In genomic region chr11:11992257-11992690, GRCh38 we compare ENCODE assay signal across 14 cellular contexts. TPM values are rescaled to one million over a fixed set of nuclear protein-coding genes. Genes with fewer than 3 reads are reported as not detected.
DNase-seq lines count a peak whose midpoint lies in the region; ATAC-seq, FAIRE-seq and TF ChIP-seq lines count a peak whose summit lies in the region.
"Had no signal": no experiment of that assay in that cellular context is flagged by ENCODE, and none has a peak within 500 bp of the region (broad histone marks: within the 10 kb centered on the region; RNA-seq: fewer than 3 reads in every experiment).

No MANE protein-coding gene starts in this region.

- H3K36me3 ChIP-seq in IMR-90 (ENCODE audit: control insufficient read depth, insufficient read depth, low read length) (peaks cover 37% of the 10 kb centered on the region), hepatocyte (replicated peaks; ENCODE audit: insufficient read depth, low read depth) (no peaks in the 10 kb centered on the region), small intestine (ENCODE audit: control insufficient read depth in 2 of 2, insufficient read depth in 2 of 2, low read length in 2 of 2) (no peaks in the 10 kb centered on the region)
- H3K36me3 ChIP-seq: sigmoid colon had no signal

- no peak overlapping the region for H2AK5ac ChIP-seq in IMR-90 (ENCODE audit: low read depth, low read length)

- TF ChIP-seq RAD21 in IMR-90 (IDR thresholded peaks at IDR 0.05; ENCODE audit: low read length) = no peak

- dilution Hi-C loops in IMR-90 (cut with HindIII; ENCODE audit: low sequenced_read_pairs, unreplicated experiment) = no loop called here

- TF ChIP-seq POLR2A in IMR-90 (IDR thresholded peaks at IDR 0.05; ENCODE audit: low read depth, low read length) = no peak

- peak overlapping the region; percentile 27; the same call in 1 of the 2 replicates for H3K4me2 ChIP-seq in IMR-90 (ENCODE audit: low read depth, low read length)
- H3K4me2 ChIP-seq in hepatocyte = peak overlapping the region; percentile 40

- H3K56ac ChIP-seq in IMR-90 (ENCODE audit: extremely low read depth, insufficient read depth, low read length) = no peak overlapping the region

- CTCF ChIA-PET in IMR-90 (lab: Yijun Ruan, JAX) = no interaction called here

- H3K9ac ChIP-seq in IMR-90 (ENCODE audit: low read depth, low read length) = no peak overlapping the region

- no peak for TF ChIP-seq CTCF in IMR-90 (conservative IDR thresholded peaks at IDR 0.05; ENCODE audit: low read depth, low read length)
- no peak for TF ChIP-seq CTCF in hepatocyte (IDR thresholded peaks at IDR 0.05; ENCODE audit: poor library complexity)

- no peak overlapping the region for H3K4ac ChIP-seq in IMR-90 (ENCODE audit: low read depth, low read length)

- no peak overlapping the region for H2BK20ac ChIP-seq in IMR-90 (ENCODE audit: low read depth, low read length)

- no peak overlapping the region for H3K14ac ChIP-seq in IMR-90 (replicated peaks; ENCODE audit: low read depth, low read length)

- DNase-seq in IMR-90 = no peak
- DNase-seq in astrocyte of the hippocampus (ENCODE audit: low read depth, low spot score) = peak; percentile 79
- DNase-seq in hepatocyte (ENCODE audit: low spot score) = peak; percentile 75
- peak; percentile 33 for DNase-seq in small intestine
- DNase-seq: activated CD8-positive, alpha-beta memory T cell treated with anti-CD3 and anti-CD28 coated beads, Interleukin-2, amount 50 U/mL, for 48 hours; amniotic stem cell; hippocampal formation; NCI-H345; sigmoid colon; tibial artery had no signal

- H2AFZ ChIP-seq in IMR-90 (replicated peaks; ENCODE audit: low read length, poor library complexity) (no peak overlapping the region), hepatocyte (no peak overlapping the region)

- H4K5ac ChIP-seq in IMR-90 (ENCODE audit: low read depth, low read length) = no peak overlapping the region

- no peak overlapping the region for H2AK9ac ChIP-seq in IMR-90 (replicated peaks; ENCODE audit: low read depth, low read length, poor library complexity)

- H3K4me1 ChIP-seq in IMR-90 (ENCODE audit: control insufficient read depth, insufficient read depth, low read length) (peaks cover 29% of the 10 kb centered on the region), hepatocyte (ENCODE audit: insufficient read depth) (peaks cover 41% of the 10 kb centered on the region), small intestine (ENCODE audit: control insufficient read depth in 2 of 2, insufficient read depth in 1 of 2, low read depth in 1 of 2, low read length in 1 of 2) (no peaks in the 10 kb centered on the region)

- intact Hi-C loops in IMR-90 (cut with micrococcal nuclease) = loop anchor here (5.0 kb wide), 1 partner anchor 290 kb away; no protein-coding TSS in a partner anchor

- no TSS peak for BruUV-seq in IMR-90 (replicated peaks; lab: Mats Ljungman, UMichigan)

- no peak overlapping the region for H3K23ac ChIP-seq in IMR-90 (ENCODE audit: low read depth, low read length)

- H3K79me2 ChIP-seq in hepatocyte = no peaks in the 10 kb centered on the region

- H3K18ac ChIP-seq in IMR-90 (ENCODE audit: low read depth, low read length) = no peak overlapping the region

- peaks cover 34% of the 10 kb centered on the region for H3K9me1 ChIP-seq in IMR-90 (ENCODE audit: insufficient read depth, low read length)

- H4K20me1 ChIP-seq in IMR-90 (ENCODE audit: insufficient read depth, low read length) (peaks cover 21% of the 10 kb centered on the region), hepatocyte (ENCODE audit: insufficient read depth, poor library complexity, severe bottlenecking) (no peaks in the 10 kb centered on the region)

- H3K9me3 ChIP-seq in IMR-90 (ENCODE audit: control insufficient read depth, insufficient read depth, low read length) = no peaks in the 10 kb centered on the region
- H3K9me3 ChIP-seq in hepatocyte (ENCODE audit: low read depth) = no peaks in the 10 kb centered on the region
- H3K9me3 ChIP-seq in small intestine (ENCODE audit: control insufficient read depth, low read depth) = no peaks in the 10 kb centered on the region
- H3K9me3 ChIP-seq: sigmoid colon, tibial artery had no signal

- H3K4me3 ChIP-seq in IMR-90 (ENCODE audit: insufficient read depth, low read depth, low read length) (no peak overlapping the region), hepatocyte (no peak overlapping the region), small intestine (ENCODE audit: low read depth in 1 of 2, low read length in 2 of 2) (no peak overlapping the region)
- H3K4me3 ChIP-seq: sigmoid colon, tibial artery had no signal

- H3K27ac ChIP-seq in IMR-90 (ENCODE audit: insufficient read depth, low read length) = no peak overlapping the region; the same call in 1 of the 2 replicates
- peak overlapping the region; percentile 38 for H3K27ac ChIP-seq in hepatocyte
- H3K27ac ChIP-seq in small intestine (ENCODE audit: low read depth in 1 of 2, low read length in 1 of 2) = no peak overlapping the region
- H3K27ac ChIP-seq: tibial artery had no signal

- in situ Hi-C loops in IMR-90 (cut with MboI; ENCODE audit: low sequenced_read_pairs) = no loop called here

- no peak overlapping the region for H2BK120ac ChIP-seq in IMR-90 (ENCODE audit: low read depth, low read length)

- H2BK15ac ChIP-seq in IMR-90 (ENCODE audit: low read depth, low read length) = no peak overlapping the region

- no peak overlapping the region for H4K8ac ChIP-seq in IMR-90 (ENCODE audit: low read depth in 2 of 2, low read length in 2 of 2)

- no peaks in the 10 kb centered on the region for H3K9me2 ChIP-seq in hepatocyte (replicated peaks; ENCODE audit: insufficient read depth)

- peaks cover 38 to 87% of the 10 kb centered on the region in 2 experiments for H3K79me1 ChIP-seq in IMR-90 (ENCODE audit: low read depth in 1 of 2, low read length in 2 of 2)

- ATAC-seq in IMR-90 (ENCODE audit: low read depth) (no peak), HG03439 (IDR thresholded peaks at IDR 0.05; ENCODE audit: unreplicated experiment) (no peak), HG02571 (IDR thresholded peaks at IDR 0.05; ENCODE audit: unreplicated experiment) (no peak), GM18907 (IDR thresholded peaks at IDR 0.05; ENCODE audit: unreplicated experiment) (no peak)
- no peak for ATAC-seq in activated CD4-positive, CD25-positive, alpha-beta regulatory T cell treated with anti-CD3 and anti-CD28 coated beads, Interleukin-2, amount 50 U/mL, for 24 hours

- no peak overlapping the region for H4K91ac ChIP-seq in IMR-90 (ENCODE audit: insufficient read depth, low read depth, low read length)

- no peak overlapping the region for H2BK5ac ChIP-seq in IMR-90 (ENCODE audit: low read depth, low read length, poor library complexity, severe bottlenecking)

- FAIRE-seq in small intestine (lab: Jason Lieb, UNC) = no peak

- WGBS in IMR-90 (ENCODE audit: extremely low coverage in 2 of 2, insufficient read length in 1 of 2), 2 experiments = 83% methylated on average over 1 of the region's 3 CpGs; no CpG with 5 or more reads in 1 of the 2 experiments
- 25% methylated on average over 3 of the region's 3 CpGs for WGBS in hepatocyte (ENCODE audit: low lambda C conversion rate, missing lambda C conversion rate)
- WGBS in small intestine, 3 donors = 51 to 75% (median 56%) methylated on average over 3 of the region's 3 CpGs

- H3K27me3 ChIP-seq in IMR-90 (ENCODE audit: control insufficient read depth, insufficient read depth, low read length) (no peaks in the 10 kb centered on the region), hepatocyte (no peaks in the 10 kb centered on the region), small intestine (ENCODE audit: control insufficient read depth in 2 of 2, insufficient read depth in 2 of 2, low read length in 2 of 2) (no peaks in the 10 kb centered on the region)
- H3K27me3 ChIP-seq: sigmoid colon, tibial artery had no signal

- POLR2A ChIA-PET in IMR-90 (lab: Charles Lee; ENCODE audit: unreplicated experiment) = no interaction called here

TF ChIP-seq in IMR-90, 13 proteins besides CTCF, POLR2A, EP300 and RAD21:
- no peak for TF ChIP-seq MAFK (IDR thresholded peaks at IDR 0.05; ENCODE audit: low read depth, low read length)
- TF ChIP-seq NFE2L2 (IDR thresholded peaks at IDR 0.05; ENCODE audit: low read depth, low read length) = no peak
- TF ChIP-seq SMC3 (IDR thresholded peaks at IDR 0.05; ENCODE audit: low read depth, low read length) = no peak
- peak; percentile 13 for TF ChIP-seq RCOR1 (IDR thresholded peaks at IDR 0.05; ENCODE audit: insufficient replicate concordance, low read length)
- TF ChIP-seq USF2 (IDR thresholded peaks at IDR 0.05; ENCODE audit: low read depth, low read length) = no peak
- no peak for TF ChIP-seq MAZ (IDR thresholded peaks at IDR 0.05; ENCODE audit: borderline replicate concordance, low read depth, low read length)

RNA-seq across cellular contexts. Expression of gene DKK3, which starts 16.2 kb away (rescaled TPM):
- total RNA-seq in IMR-90 (2012; rRNA removed) (348 and 453 TPM in 2 replicates), hepatocyte (66.6 and 71.3 TPM in 2 replicates)
- polyA plus RNA-seq in IMR-90 (2012; rRNA removed) (838 and 964 TPM in 2 replicates), hepatocyte (64.3 and 66.0 TPM in 2 replicates), small intestine (10 to 100 TPM in 1 of 3 donors, 1 to 10 TPM in 2; 4.2 to 29.1 (median 5.9) TPM)
- 812 and 1,206 TPM in 2 replicates for polyA plus RNA-seq in IMR-90 (2012; cell fraction: cytosol; rRNA removed)
- polyA plus RNA-seq in IMR-90 (2012; cell fraction: nucleus; rRNA removed; ENCODE audit: low replicate concordance) = 383 and 412 TPM in 2 replicates
